21 cellular contexts compared by ENCODE assay signal in the genomic region with DNA sequence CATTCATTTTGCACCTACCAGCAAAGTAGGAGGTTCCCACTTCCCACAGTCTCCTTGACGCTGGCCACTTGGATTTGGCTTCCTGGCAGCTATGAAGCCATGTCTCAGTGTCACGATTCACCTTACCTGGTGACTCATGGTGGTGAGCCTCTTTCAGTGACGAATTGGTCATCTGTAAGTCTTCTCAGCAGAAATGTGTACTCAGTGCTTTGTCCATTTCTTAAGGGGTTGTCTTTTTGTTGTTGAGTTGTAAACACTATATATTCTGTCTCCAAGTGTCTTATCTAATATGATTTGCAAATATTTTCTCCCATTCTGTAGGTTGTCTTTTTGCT. TPM values are rescaled to one million over a fixed set of nuclear protein-coding genes. Genes with fewer than 3 reads are reported as not detected.
DNase-seq lines count a peak whose midpoint lies in the region; ATAC-seq lines count a peak whose summit lies in the region.
"Had no signal": no experiment of that assay in that cellular context is flagged by ENCODE, and none has a peak within 500 bp of the region (broad histone marks: within the 10 kb centered on the region; RNA-seq: fewer than 3 reads in every experiment).

No MANE protein-coding gene starts in this region.

- no peak overlapping the region for H3K4me3 Mint-ChIP-seq in activated T-cell treated with anti-CD3 and anti-CD28 coated beads, Interleukin-2, amount 50 U/mL, for 72 hours
- H3K4me3 Mint-ChIP-seq in activated T-helper 17 cell treated with anti-CD3 and anti-CD28 coated beads, Interleukin-2, amount 50 U/mL, for 72 hours, result no peak overlapping the region
- H3K4me3 Mint-ChIP-seq: activated naive CD8-positive, alpha-beta T cell; CD8-positive, alpha-beta T cell; dendritic cell treated with granulocyte-macrophage colony-stimulating factor and Interleukin-4, amounts not matched to agents 40 ng/mL and 50 ng/mL, for 4 days; mesothelial cell of epicardium; neural progenitor cell; T-helper 2 cell treated with Interferon-gamma antibody and Interleukin-4, amounts not matched to agents 5 μg/mL and 100 μg/mL, for 36 hours had no signal

- peak in 1 of 2 donors; percentile 20 for DNase-seq in activated T-cell treated with anti-CD3 and anti-CD28 coated beads, Interleukin-2, amount 50 U/mL, for 72 hours
- no peak for DNase-seq in activated T-cell treated with anti-CD3 and anti-CD28 coated beads, Interleukin-2, amount 50 U/mL, for 48 hours
- DNase-seq in HPDE6-E6E7 (ENCODE audit: extremely low spot score), result peak; percentile 49
- peak; percentile 49 for DNase-seq in renal cortical epithelial cell (ENCODE audit: low read depth)
- no peak for DNase-seq in DMS114 treated with DMSO at 0.1 percent for 48 hours (lab: John Stamatoyannopoulos, UW; ENCODE audit: unreplicated experiment)
- DNase-seq in germinal center (ENCODE audit: low spot score), result no peak
- DNase-seq: CD8-positive, alpha-beta T cell; H7; left cardiac atrium; NCI-H1092 treated with DMSO at 0.1 percent for 48 hours; NCI-H510A treated with DMSO at 0.1 percent for 48 hours; stimulated activated CD4-positive, alpha-beta T cell treated with anti-CD3 and anti-CD28 coated beads, Interleukin-12 subunit alpha, Interleukin-12 subunit beta, amount 100 ng/mL, for 4 hours; tibial artery had no signal

- H3K27me3 Mint-ChIP-seq in activated T-cell treated with anti-CD3 and anti-CD28 coated beads, Interleukin-2, amount 50 U/mL, for 72 hours (ENCODE audit: low read depth), result no peaks in the 10 kb centered on the region
- H3K27me3 Mint-ChIP-seq in activated T-helper 17 cell treated with anti-CD3 and anti-CD28 coated beads, Interleukin-2, amount 50 U/mL, for 72 hours, result peaks cover 3% of the 10 kb centered on the region
- H3K27me3 Mint-ChIP-seq: activated naive CD8-positive, alpha-beta T cell had no signal

- peaks cover 0 to 1% of the 10 kb centered on the region in 2 donors for H3K36me3 Mint-ChIP-seq in activated T-cell treated with anti-CD3 and anti-CD28 coated beads, Interleukin-2, amount 50 U/mL, for 72 hours (ENCODE audit: insufficient read depth in 2 of 2)
- H3K36me3 Mint-ChIP-seq in activated T-helper 17 cell treated with anti-CD3 and anti-CD28 coated beads, Interleukin-2, amount 50 U/mL, for 72 hours (ENCODE audit: low read depth), result no peaks in the 10 kb centered on the region
- H3K36me3 Mint-ChIP-seq: CD8-positive, alpha-beta T cell had no signal

- no peaks in the 10 kb centered on the region for H3K9me3 Mint-ChIP-seq in activated T-cell treated with anti-CD3 and anti-CD28 coated beads, Interleukin-2, amount 50 U/mL, for 72 hours
- H3K9me3 Mint-ChIP-seq in activated T-helper 17 cell treated with anti-CD3 and anti-CD28 coated beads, Interleukin-2, amount 50 U/mL, for 72 hours, result no peaks in the 10 kb centered on the region
- H3K9me3 Mint-ChIP-seq: CD8-positive, alpha-beta T cell; dendritic cell treated with granulocyte-macrophage colony-stimulating factor and Interleukin-4, amounts not matched to agents 40 ng/mL and 50 ng/mL, for 4 days had no signal

- H3K27ac Mint-ChIP-seq in activated T-cell treated with anti-CD3 and anti-CD28 coated beads, Interleukin-2, amount 50 U/mL, for 72 hours, result no peak overlapping the region
- no peak overlapping the region for H3K27ac Mint-ChIP-seq in activated T-helper 17 cell treated with anti-CD3 and anti-CD28 coated beads, Interleukin-2, amount 50 U/mL, for 72 hours
- H3K27ac Mint-ChIP-seq: activated naive CD8-positive, alpha-beta T cell; CD8-positive, alpha-beta T cell; dendritic cell treated with granulocyte-macrophage colony-stimulating factor and Interleukin-4, amounts not matched to agents 40 ng/mL and 50 ng/mL, for 4 days; mesothelial cell of epicardium; neural progenitor cell; T-helper 2 cell treated with Interferon-gamma antibody and Interleukin-4, amounts not matched to agents 5 μg/mL and 100 μg/mL, for 36 hours had no signal

- peaks cover 6% of the 10 kb centered on the region for H3K4me1 Mint-ChIP-seq in activated T-cell treated with anti-CD3 and anti-CD28 coated beads, Interleukin-2, amount 50 U/mL, for 72 hours (ENCODE audit: low read depth)
- H3K4me1 Mint-ChIP-seq in activated T-helper 17 cell treated with anti-CD3 and anti-CD28 coated beads, Interleukin-2, amount 50 U/mL, for 72 hours, result peaks cover 7% of the 10 kb centered on the region
- H3K4me1 Mint-ChIP-seq: mesothelial cell of epicardium, neural progenitor cell had no signal

- ATAC-seq in activated T-cell treated with anti-CD3 and anti-CD28 coated beads, Interleukin-2, amount 50 U/mL, for 72 hours (replicated peaks in 1 of 2), result peak; percentile 69 to 82
- ATAC-seq in activated T-helper 17 cell treated with anti-CD3 and anti-CD28 coated beads, Interleukin-2, amount 50 U/mL, for 72 hours (replicated peaks), result peak; percentile 89
- no peak for ATAC-seq in GM18907 (IDR thresholded peaks at IDR 0.05; ENCODE audit: unreplicated experiment)
- ATAC-seq: CD8-positive, alpha-beta T cell; K562; left cardiac atrium had no signal

RNA-seq across cellular contexts. Expression of gene MAEA, which starts 11.4 kb away (rescaled TPM):
- total RNA-seq in activated T-cell treated with anti-CD3 and anti-CD28 coated beads, Interleukin-2, amount 50 U/mL, for 72 hours, result 10 to 100 TPM; 38.4 to 48.4 TPM
- total RNA-seq in activated T-helper 17 cell treated with anti-CD3 and anti-CD28 coated beads, Interleukin-2, amount 50 U/mL, for 72 hours, result 10 to 100 TPM; 61.4 to 62.8 TPM
- total RNA-seq in renal cortical epithelial cell, result 90.5 and 139 TPM in 2 replicates

RNA-seq across cellular contexts. Expression of gene CTBP1, which starts 29.4 kb away (rescaled TPM):
- total RNA-seq in activated T-cell treated with anti-CD3 and anti-CD28 coated beads, Interleukin-2, amount 50 U/mL, for 72 hours, result 100 to 1,000 TPM; 182 to 190 TPM
- total RNA-seq in activated T-helper 17 cell treated with anti-CD3 and anti-CD28 coated beads, Interleukin-2, amount 50 U/mL, for 72 hours, result 100 to 1,000 TPM; 117 to 173 TPM
- total RNA-seq in renal cortical epithelial cell, result 277 and 362 TPM in 2 replicates

Comparison
In these comparisons a context has a peak if more than half of its experiments do, and no peak if none do; other contexts are left out.
1. DNase-seq: peak in HPDE6-E6E7 (single experiment) and renal cortical epithelial cell (single experiment); none in activated T-cell treated with anti-CD3 and anti-CD28 coated beads, Interleukin-2, amount 50 U/mL, for 48 hours (0 of 2), DMS114 treated with DMSO at 0.1 percent for 48 hours (single experiment) and germinal center (single experiment).